ENCODE assay signal across 19 cellular contexts in the genomic region with DNA sequence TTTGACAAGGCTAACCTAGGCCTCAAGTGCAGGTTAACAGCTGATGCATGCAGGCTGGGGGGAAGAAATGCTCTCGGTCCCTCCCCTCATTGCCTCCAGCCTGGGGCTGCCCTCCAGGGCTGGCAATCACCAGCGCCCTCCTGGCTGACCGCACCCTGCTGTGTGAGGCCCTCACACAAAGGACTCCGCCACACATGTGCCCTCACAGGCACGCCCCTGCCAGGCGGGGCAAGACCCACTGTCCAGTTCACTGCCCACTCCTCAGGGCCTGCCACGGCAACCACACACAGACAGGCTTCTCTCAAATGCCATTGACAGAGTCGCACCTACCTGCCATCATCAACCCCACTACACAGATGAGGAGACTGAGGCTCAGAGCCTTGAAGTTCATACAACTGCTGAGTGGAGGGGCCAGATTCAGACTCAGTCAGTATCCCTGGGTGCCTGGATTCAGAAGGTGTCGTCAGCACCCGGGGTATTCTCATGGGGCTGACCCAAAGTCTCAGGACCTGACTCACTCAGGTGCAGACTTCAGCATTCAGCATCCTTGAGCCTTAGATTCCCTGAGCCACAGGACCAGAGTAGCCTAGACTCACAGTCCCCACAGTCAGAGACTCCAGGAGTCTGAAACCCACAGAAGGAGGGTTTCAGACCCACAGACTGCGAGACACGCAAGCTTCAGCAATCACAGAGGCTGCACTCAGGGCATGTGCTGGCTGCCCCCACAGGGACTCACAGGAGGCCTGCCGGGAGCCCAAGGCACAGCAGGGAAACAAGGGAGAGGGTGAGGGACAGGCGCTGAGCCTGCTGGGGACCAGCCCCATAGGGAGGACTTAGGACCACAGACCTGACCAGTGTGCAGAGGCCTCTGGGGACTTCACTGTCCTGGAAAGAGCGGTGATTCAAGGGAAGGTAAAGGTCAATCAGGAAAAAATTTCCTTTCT.
"Had no signal": no experiment of that assay in that cellular context is flagged by ENCODE, and none has a peak within 500 bp of the region (broad histone marks: within the 10 kb centered on the region; RNA-seq: fewer than 3 reads in every experiment).

No MANE protein-coding gene starts in this region.

- H3K9me3 ChIP-seq: gastroesophageal sphincter, suprapubic skin, thyroid gland had no signal

- H3K27ac ChIP-seq: gastroesophageal sphincter, left ventricle myocardium inferior, suprapubic skin, thyroid gland had no signal

- FAIRE-seq: endometrium, keratinocyte, urothelium cell line had no signal

- H3K27me3 ChIP-seq: thyroid gland had no signal

- DNase-seq: effector memory CD4-positive, alpha-beta T cell; immature natural killer cell; left cardiac atrium; left ventricle myocardium inferior; mesenchymal stem cell; naive B cell; stimulated activated CD4-positive, alpha-beta T cell treated with anti-CD3 and anti-CD28 coated beads, Interleukin-4, amount 100 ng/mL, for 1 hour; stimulated activated CD8-positive, alpha-beta memory T cell treated with anti-CD3 and anti-CD28 coated beads, Interleukin-4, amount 100 ng/mL, for 48 hours; stimulated activated naive CD8-positive, alpha-beta T cell treated with anti-CD3 and anti-CD28 coated beads, Interleukin-15, Interleukin-2, amounts not matched to agents 100 U/mL and 50 U/mL, for 24 hours had no signal

- H3K36me3 ChIP-seq: gastroesophageal sphincter, left ventricle myocardium inferior, suprapubic skin, thyroid gland had no signal

- H3K4me2 ChIP-seq: smooth muscle cell had no signal

- H3K4me1 ChIP-seq: gastroesophageal sphincter, left ventricle myocardium inferior, suprapubic skin had no signal

- H3K4me3 ChIP-seq: gastroesophageal sphincter, left ventricle myocardium inferior, lung, smooth muscle cell, suprapubic skin, thyroid gland had no signal

- ATAC-seq: esophagus mucosa; gastroesophageal sphincter; stimulated activated effector memory CD8-positive, alpha-beta T cell treated with anti-CD3 and anti-CD28 coated beads, Interleukin-12 subunit alpha, Interleukin-12 subunit beta, amount 100 ng/mL, for 72 hours; stimulated activated naive CD8-positive, alpha-beta T cell treated with anti-CD3 and anti-CD28 coated beads, Interleukin-15, Interleukin-2, amounts not matched to agents 100 U/mL and 50 U/mL, for 24 hours had no signal
